22 cellular contexts compared by ENCODE assay signal in genomic region chr7:82821037-82821436, GRCh38.
"Had no signal": no experiment of that assay in that cellular context is flagged by ENCODE, and none has a peak within 500 bp of the region (broad histone marks: within the 10 kb centered on the region; RNA-seq: fewer than 3 reads in every experiment).

No MANE protein-coding gene starts in this region.

- H3K36me3 ChIP-seq: Peyer's patch, SJCRH30 had no signal

- DNase-seq: KBM-7, MV-4-11, NCI-H1048, NCI-H1105, NCI-H1417, NCI-H1436 treated with DMSO at 0.1 percent for 48 hours, NCI-H1694, NCI-H187 treated with DMSO at 0.1 percent for 48 hours, NCI-H2029 treated with DMSO at 0.1 percent for 48 hours, NCI-H2171 treated with DMSO at 0.1 percent for 48 hours, NCI-H345, NCI-H446 treated with DMSO at 0.1 percent for 48 hours, NCI-H510A treated with DMSO at 0.1 percent for 48 hours, NCI-H526, NCI-H748 treated with DMSO at 0.1 percent for 48 hours, OCI-M1, PC-9, Peyer's patch, SHP77 treated with DMSO at 0.1 percent for 48 hours, SJCRH30 had no signal

- H3K9me3 ChIP-seq: Peyer's patch, SJCRH30 had no signal

- H2AFZ ChIP-seq: PC-9 had no signal

- H3K4me2 ChIP-seq: PC-9 had no signal

- H3K4me1 ChIP-seq: Peyer's patch, SJCRH30 had no signal

- H3K4me3 ChIP-seq: PC-9, Peyer's patch, SJCRH30 had no signal

- H3K27me3 ChIP-seq: Peyer's patch, SJCRH30 had no signal

- H3K27ac ChIP-seq: PC-9, Peyer's patch, SJCRH30 had no signal

- ATAC-seq: Right ventricle myocardium inferior, SK-N-SH treated with all-trans-retinoic acid at 6 μM for 48 hours had no signal
